In genomic region chr10:12409171-12409570, GRCh38 we compare ENCODE assay signal across 26 cellular contexts.
"Had no signal": no experiment of that assay in that cellular context is flagged by ENCODE, and none has a peak within 500 bp of the region (broad histone marks: within the 10 kb centered on the region; RNA-seq: fewer than 3 reads in every experiment).

No MANE protein-coding gene starts in this region.

- H3K27me3 ChIP-seq: esophagus squamous epithelium, right atrium auricular region, suprapubic skin, thyroid gland, vagina had no signal

- ATAC-seq: heart right ventricle; left cardiac atrium; left lung; mucosa of descending colon; naive thymus-derived CD4-positive, alpha-beta T cell; sciatic nerve; stimulated activated memory B cell treated with anti-CD40 and anti-IgM and Interleukin-4, amounts not matched to agents 10 μg/mL and 1 μg/mL and 100 μg/mL, for 72 hours; stimulated activated naive CD8-positive, alpha-beta T cell treated with anti-CD3 and anti-CD28 coated beads, Interleukin-15, amount 100 ng/mL, for 72 hours had no signal

- H3K4me1 ChIP-seq: prostate gland, right atrium auricular region, suprapubic skin, thyroid gland had no signal

- H3K4me3 ChIP-seq: esophagus squamous epithelium, heart right ventricle, left lung, mucosa of descending colon, prostate gland, right atrium auricular region, smooth muscle cell, suprapubic skin, thyroid gland, vagina had no signal

- H3K9me3 ChIP-seq: esophagus squamous epithelium, heart right ventricle, left lung, mucosa of descending colon, prostate gland, right atrium auricular region, suprapubic skin, thyroid gland, vagina had no signal

- H3K27ac ChIP-seq: esophagus squamous epithelium, heart right ventricle, left lung, prostate gland, right atrium auricular region, suprapubic skin, thyroid gland, vagina had no signal

- H3K36me3 ChIP-seq: esophagus squamous epithelium, heart right ventricle, left lung, prostate gland, right atrium auricular region, suprapubic skin, thyroid gland, vagina had no signal

- DNase-seq: dermis blood vessel endothelial cell; effector memory CD4-positive, alpha-beta T cell; erythroblast; esophagus squamous epithelium; foreskin melanocyte; glutamatergic neuron; heart right ventricle; hippocampal formation; left cardiac atrium; left lung; mesenchymal stem cell; mucosa of descending colon; naive thymus-derived CD4-positive, alpha-beta T cell; nephron progenitor cell; stimulated activated CD4-positive, alpha-beta T cell treated with anti-CD3 and anti-CD28 coated beads, Interleukin-2, amount 100 ng/mL, for 24 hours; stimulated activated CD4-positive, alpha-beta T cell treated with anti-CD3 and anti-CD28 coated beads, Interleukin-4, amount 100 ng/mL, for 24 hours; stimulated activated naive CD8-positive, alpha-beta T cell treated with anti-CD3 and anti-CD28 coated beads, Interleukin-15, amount 100 ng/mL, for 72 hours; thyroid gland; trophoblast cell had no signal
